18 cellular contexts compared by ENCODE assay signal in genomic region chr22:25829237-25829636, GRCh38.
"Had no signal": no experiment of that assay in that cellular context is flagged by ENCODE, and none has a peak within 500 bp of the region (broad histone marks: within the 10 kb centered on the region; RNA-seq: fewer than 3 reads in every experiment).

No MANE protein-coding gene starts in this region.

- H3K9me3 Mint-ChIP-seq: dendritic cell treated with granulocyte-macrophage colony-stimulating factor and Interleukin-4, amounts not matched to agents 40 ng/mL and 50 ng/mL, for 4 days; effector memory CD8-positive, alpha-beta T cell; memory B cell; stimulated activated naive B cell treated with anti-CD40 and anti-IgM and Interleukin-4, amounts not matched to agents 10 μg/mL and 1 μg/mL and 100 μg/mL, for 72 hours; stimulated activated naive CD8-positive, alpha-beta T cell treated with anti-CD3 and anti-CD28 coated beads, Interleukin-15, amount 100 ng/mL, for 72 hours had no signal

- H3K27ac ChIP-seq: thoracic aorta, transverse colon had no signal

- DNase-seq: cerebellar nuclear complex; effector memory CD8-positive, alpha-beta T cell; erythroblast; heart left ventricle; hypothalamus; naive thymus-derived CD4-positive, alpha-beta T cell; nephron progenitor cell; posterior cingulate gyrus; stimulated activated CD4-positive, alpha-beta T cell treated with anti-CD3 and anti-CD28 coated beads, Interleukin-2, amount 100 ng/mL, for 24 hours; stimulated activated CD4-positive, alpha-beta T cell treated with anti-CD3 and anti-CD28 coated beads, Interleukin-4, amount 100 ng/mL, for 4 hours; stimulated activated naive B cell treated with anti-CD40 and anti-IgM and Interleukin-4, amounts not matched to agents 10 μg/mL and 1 μg/mL and 100 μg/mL, for 72 hours; stimulated activated naive CD8-positive, alpha-beta T cell treated with anti-CD3 and anti-CD28 coated beads, Interleukin-15, amount 100 ng/mL, for 72 hours; transverse colon had no signal

- H3K27me3 ChIP-seq: transverse colon had no signal

- ATAC-seq: effector memory CD8-positive, alpha-beta T cell; heart left ventricle; left lobe of liver; naive thymus-derived CD4-positive, alpha-beta T cell; sciatic nerve; stimulated activated naive B cell treated with anti-CD40 and anti-IgM and Interleukin-4, amounts not matched to agents 10 μg/mL and 1 μg/mL and 100 μg/mL, for 72 hours; stimulated activated naive CD8-positive, alpha-beta T cell treated with anti-CD3 and anti-CD28 coated beads, Interleukin-15, amount 100 ng/mL, for 72 hours had no signal

- H3K4me3 ChIP-seq: heart left ventricle, thoracic aorta, transverse colon had no signal

- H3K27ac Mint-ChIP-seq: dendritic cell treated with granulocyte-macrophage colony-stimulating factor and Interleukin-4, amounts not matched to agents 40 ng/mL and 50 ng/mL, for 4 days; effector memory CD8-positive, alpha-beta T cell; memory B cell; naive thymus-derived CD4-positive, alpha-beta T cell; nephron progenitor cell; stimulated activated naive B cell treated with anti-CD40 and anti-IgM and Interleukin-4, amounts not matched to agents 10 μg/mL and 1 μg/mL and 100 μg/mL, for 72 hours; stimulated activated naive CD8-positive, alpha-beta T cell treated with anti-CD3 and anti-CD28 coated beads, Interleukin-15, amount 100 ng/mL, for 72 hours had no signal

- H3K4me3 Mint-ChIP-seq: dendritic cell treated with granulocyte-macrophage colony-stimulating factor and Interleukin-4, amounts not matched to agents 40 ng/mL and 50 ng/mL, for 4 days; effector memory CD8-positive, alpha-beta T cell; memory B cell; naive thymus-derived CD4-positive, alpha-beta T cell; nephron progenitor cell; stimulated activated naive B cell treated with anti-CD40 and anti-IgM and Interleukin-4, amounts not matched to agents 10 μg/mL and 1 μg/mL and 100 μg/mL, for 72 hours; stimulated activated naive CD8-positive, alpha-beta T cell treated with anti-CD3 and anti-CD28 coated beads, Interleukin-15, amount 100 ng/mL, for 72 hours had no signal

- H3K4me1 Mint-ChIP-seq: memory B cell; naive thymus-derived CD4-positive, alpha-beta T cell; nephron progenitor cell; stimulated activated naive B cell treated with anti-CD40 and anti-IgM and Interleukin-4, amounts not matched to agents 10 μg/mL and 1 μg/mL and 100 μg/mL, for 72 hours; stimulated activated naive CD8-positive, alpha-beta T cell treated with anti-CD3 and anti-CD28 coated beads, Interleukin-15, amount 100 ng/mL, for 72 hours had no signal

- H3K36me3 Mint-ChIP-seq: memory B cell; naive thymus-derived CD4-positive, alpha-beta T cell; stimulated activated naive B cell treated with anti-CD40 and anti-IgM and Interleukin-4, amounts not matched to agents 10 μg/mL and 1 μg/mL and 100 μg/mL, for 72 hours had no signal

- H3K4me1 ChIP-seq: transverse colon had no signal

- H3K36me3 ChIP-seq: transverse colon had no signal

- H3K9me3 ChIP-seq: thoracic aorta, transverse colon had no signal

- H3K27me3 Mint-ChIP-seq: dendritic cell treated with granulocyte-macrophage colony-stimulating factor and Interleukin-4, amounts not matched to agents 40 ng/mL and 50 ng/mL, for 4 days had no signal
